Comparison of ENCODE assay signal across 20 cellular contexts in the genomic region with DNA sequence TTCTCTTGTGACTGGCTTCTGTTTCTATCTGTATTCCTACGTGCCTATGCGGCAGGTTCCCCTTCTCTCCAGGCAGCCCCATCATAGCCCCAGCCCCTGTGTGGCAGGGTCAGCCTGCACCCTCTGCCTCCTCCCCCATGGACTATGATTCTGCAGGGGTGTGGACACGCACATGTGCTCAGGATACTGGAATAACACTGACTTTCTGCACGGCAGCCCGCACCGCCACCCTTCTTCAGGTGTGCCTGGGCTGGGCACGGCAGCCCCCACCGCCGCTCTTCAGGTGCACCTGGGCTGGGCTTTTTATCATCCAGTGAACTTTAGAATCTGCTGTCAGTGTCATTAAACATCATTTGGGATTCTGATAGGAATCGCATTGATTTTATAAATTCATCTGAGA.
DNase-seq lines count a peak whose midpoint lies in the region; ATAC-seq and TF ChIP-seq lines count a peak whose summit lies in the region.
"Had no signal": no experiment of that assay in that cellular context is flagged by ENCODE, and none has a peak within 500 bp of the region (broad histone marks: within the 10 kb centered on the region; RNA-seq: fewer than 3 reads in every experiment).

No MANE protein-coding gene starts in this region.

- H3K27me3 Mint-ChIP-seq in chondrocyte (ENCODE audit: low read depth), result no peaks in the 10 kb centered on the region
- H3K27me3 Mint-ChIP-seq in type B pancreatic cell, result peaks cover 21% of the 10 kb centered on the region

- no peak overlapping the region for H3K4me3 Mint-ChIP-seq in chondrocyte (ENCODE audit: unreplicated experiment)
- H3K4me3 Mint-ChIP-seq in type B pancreatic cell, result no peak overlapping the region
- H3K4me3 Mint-ChIP-seq: CD4-positive, alpha-beta memory T cell had no signal

- H3K4me1 Mint-ChIP-seq in chondrocyte (ENCODE audit: low read depth) (no peaks in the 10 kb centered on the region), type B pancreatic cell (ENCODE audit: unreplicated experiment) (no peaks in the 10 kb centered on the region)
- H3K4me1 Mint-ChIP-seq: CD4-positive, alpha-beta memory T cell had no signal

- H3K36me3 ChIP-seq in mucosa of descending colon (ENCODE audit: low read depth), result no peaks in the 10 kb centered on the region
- H3K36me3 ChIP-seq: BLaER1 treated with 17β-estradiol and CSF1 and Interleukin-3, amounts not matched to agents 10 nM and 100 nM; HAP-1 had no signal

- peak; percentile 32 for ATAC-seq in mucosa of descending colon
- ATAC-seq: PC-3 had no signal

- TF ChIP-seq CTCF in chondrocyte (IDR thresholded peaks at IDR 0.05), result no peak
- no peak for TF ChIP-seq CTCF in mucosa of descending colon (IDR thresholded peaks at IDR 0.05)
- TF ChIP-seq CTCF in type B pancreatic cell (conservative IDR thresholded peaks at IDR 0.05), result no peak

- H3K27ac Mint-ChIP-seq in chondrocyte (ENCODE audit: unreplicated experiment), result no peak overlapping the region
- H3K27ac Mint-ChIP-seq in type B pancreatic cell, result no peak overlapping the region
- H3K27ac Mint-ChIP-seq: CD4-positive, alpha-beta memory T cell had no signal

- peak; percentile 25 for DNase-seq in NCI-H748 (lab: John Stamatoyannopoulos, UW; ENCODE audit: unreplicated experiment)
- no peak for DNase-seq in NCI-H748 treated with DMSO at 0.1 percent for 48 hours (lab: John Stamatoyannopoulos, UW)
- DNase-seq in chondrocyte (ENCODE audit: low spot score), result peak; percentile 38
- no peak for DNase-seq in mucosa of descending colon
- DNase-seq in type B pancreatic cell (ENCODE audit: extremely low spot score, unreplicated experiment), result peak; percentile 36
- DNase-seq in NK-92 treated with Interleukin-12 subunit alpha and Interleukin-12 subunit beta, amount 100 ng/mL, for 24 hours (lab: John Stamatoyannopoulos, UW), result no peak
- DNase-seq in hippocampal formation (lab: John Stamatoyannopoulos, UW), result no peak
- DNase-seq: 8988T; CD4-positive, alpha-beta memory T cell; KG1; NCI-H1105; NCI-H146; NCI-H226; NCI-H524 treated with DMSO at 0.1 percent for 48 hours; PC-3; SHP77 had no signal

- H3K4me1 ChIP-seq in mucosa of descending colon (ENCODE audit: low read depth), result no peaks in the 10 kb centered on the region
- H3K4me1 ChIP-seq: Caco-2, HAP-1 had no signal

- H3K4me3 ChIP-seq in mucosa of descending colon, result no peak overlapping the region
- H3K4me3 ChIP-seq: BLaER1 treated with 17β-estradiol and CSF1 and Interleukin-3, amounts not matched to agents 10 nM and 100 nM; GM23248; HAP-1 had no signal

- no peaks in the 10 kb centered on the region for H3K9me3 ChIP-seq in mucosa of descending colon
- H3K9me3 ChIP-seq: BLaER1 treated with 17β-estradiol and CSF1 and Interleukin-3, amounts not matched to agents 10 nM and 100 nM; Caco-2; HAP-1 had no signal

- H3K36me3 Mint-ChIP-seq in chondrocyte (ENCODE audit: low read depth) (no peaks in the 10 kb centered on the region), type B pancreatic cell (no peaks in the 10 kb centered on the region)
- H3K36me3 Mint-ChIP-seq: CD4-positive, alpha-beta memory T cell had no signal

- H3K9me3 Mint-ChIP-seq in chondrocyte (ENCODE audit: low read depth) (peaks cover 5% of the 10 kb centered on the region), type B pancreatic cell (peaks cover 4% of the 10 kb centered on the region)

- intact Hi-C loops in mucosa of descending colon (cut with DNase I, micrococcal nuclease), result no loop called here

Comparison
In these comparisons a context has a peak if more than half of its experiments do, and no peak if none do; other contexts are left out.
1. DNase-seq: peak in NCI-H748 (single experiment), chondrocyte (single experiment) and type B pancreatic cell (single experiment); none in NCI-H748 treated with DMSO at 0.1 percent for 48 hours (single experiment), mucosa of descending colon (0 of 3), NK-92 treated with Interleukin-12 subunit alpha and Interleukin-12 subunit beta, amount 100 ng/mL, for 24 hours (single experiment) and hippocampal formation (0 of 2).